Comparison of ENCODE assay signal across 1 cellular context in genomic region chr9:137411670-137412380, GRCh38.
TF ChIP-seq lines count a peak whose summit lies in the region.

No MANE protein-coding gene starts in this region.

TF ChIP-seq in K562, 482 proteins besides CTCF, POLR2A, EP300 and RAD21 (continued from another document):
- TF ChIP-seq USF1 (CRISPR knock-in tag; IDR thresholded peaks at IDR 0.05), result peak; percentile 43; the same call in 1 of the 2 replicates
- 0 out of 2 replicates have a peak, but pooled peaks have one; percentile 39 for TF ChIP-seq ZBTB17 (CRISPR knock-in tag; IDR thresholded peaks at IDR 0.05)
- peak; percentile 80; the same call in 1 of the 2 replicates for TF ChIP-seq ESRRA (IDR thresholded peaks at IDR 0.05; ENCODE audit: borderline replicate concordance, low read depth)
- peak in 1 of 2 experiments; percentile 11; a peak in 1 of 4 replicates for TF ChIP-seq HDAC1 (IDR thresholded peaks at IDR 0.05)
- TF ChIP-seq MEIS2 (IDR thresholded peaks at IDR 0.05; ENCODE audit: partially characterized antibody), result no peak
- no peak for TF ChIP-seq MBD2 (IDR thresholded peaks at IDR 0.05; ENCODE audit: borderline replicate concordance, low read depth)
- peak; percentile 40; the same call in 1 of the 2 replicates for TF ChIP-seq ZBTB33 (CRISPR knock-in tag; IDR thresholded peaks at IDR 0.05)
- TF ChIP-seq SP1 (CRISPR knock-in tag; IDR thresholded peaks at IDR 0.05), result 0 out of 2 replicates have a peak, but pooled peaks have one; percentile 27
- 0 out of 2 replicates have a peak, but pooled peaks have one; percentile 36 for TF ChIP-seq ZNF584 (CRISPR knock-in tag; IDR thresholded peaks at IDR 0.05; ENCODE audit: low read depth)
- peak; percentile 45; the same call in 1 of the 2 replicates for TF ChIP-seq SMARCA4 (IDR thresholded peaks at IDR 0.05)
- peak; percentile 9; the same call in 1 of the 2 replicates for TF ChIP-seq ZBTB34 (CRISPR knock-in tag; IDR thresholded peaks at IDR 0.05)
- TF ChIP-seq POLR2B (IDR thresholded peaks at IDR 0.05; ENCODE audit: low read depth, partially characterized antibody), result no peak
- TF ChIP-seq GABPB1 (CRISPR knock-in tag; IDR thresholded peaks at IDR 0.05), result 0 out of 2 replicates have a peak, but pooled peaks have one; percentile 50
- TF ChIP-seq RAD51 (IDR thresholded peaks at IDR 0.05; ENCODE audit: borderline replicate concordance, low read depth), result peak; percentile 41; the same call in 1 of the 2 replicates
- TF ChIP-seq ZNF24 (IDR thresholded peaks at IDR 0.05), result no peak
- TF ChIP-seq ZNF316 (IDR thresholded peaks at IDR 0.05), result no peak
- TF ChIP-seq ARID4B (CRISPR knock-in tag; IDR thresholded peaks at IDR 0.05), result no peak
- peak; percentile 81 for TF ChIP-seq VEZF1 (CRISPR knock-in tag; IDR thresholded peaks at IDR 0.05)
- TF ChIP-seq TFAP4 (CRISPR knock-in tag; IDR thresholded peaks at IDR 0.05; ENCODE audit: borderline replicate concordance), result peak; percentile 50; the same call in 1 of the 2 replicates
- TF ChIP-seq ETS1 (conservative IDR thresholded peaks at IDR 0.05; ENCODE audit: control insufficient read depth, low read depth, low read length), result peak; percentile 34; the same call in 1 of the 2 replicates
- TF ChIP-seq JUN (IDR thresholded peaks at IDR 0.05; ENCODE audit: borderline replicate concordance, low read depth, low read length), result 0 out of 2 replicates have a peak, but pooled peaks have one; percentile 46
- TF ChIP-seq JUN (CRISPR knock-in tag; IDR thresholded peaks at IDR 0.05; ENCODE audit: borderline replicate concordance), result no peak
- peak; percentile 63 for TF ChIP-seq EGR1 (conservative IDR thresholded peaks at IDR 0.05)
- peak; percentile 60; the same call in 1 of the 2 replicates for TF ChIP-seq SMARCE1 (IDR thresholded peaks at IDR 0.05)
- TF ChIP-seq MTA3 (IDR thresholded peaks at IDR 0.05; ENCODE audit: borderline replicate concordance), result peak; percentile 14; the same call in 1 of the 2 replicates
- TF ChIP-seq MAZ (CRISPR knock-in tag; conservative IDR thresholded peaks at IDR 0.05 in 1 of 2, IDR thresholded peaks at IDR 0.05 in 1 of 2), result peak; percentile 32 to 33; a peak in 2 of 4 replicates
- TF ChIP-seq ZNF740 (CRISPR knock-in tag; IDR thresholded peaks at IDR 0.05), result 0 out of 2 replicates have a peak, but pooled peaks have one; percentile 25
- no peak for TF ChIP-seq ZNF740 (tag; IDR thresholded peaks at IDR 0.05)
- peak; percentile 53; the same call in 1 of the 2 replicates for TF ChIP-seq ZBTB7A (IDR thresholded peaks at IDR 0.05; ENCODE audit: borderline replicate concordance, control insufficient read depth, low read depth, low read length)
- TF ChIP-seq CBFB (CRISPR knock-in tag; IDR thresholded peaks at IDR 0.05), result peak; percentile 79; the same call in 1 of the 2 replicates
- no peak for TF ChIP-seq TCF7 (IDR thresholded peaks at IDR 0.05; ENCODE audit: borderline replicate concordance)
- no peak for TF ChIP-seq ZNF699 (CRISPR knock-in tag; IDR thresholded peaks at IDR 0.05; ENCODE audit: insufficient replicate concordance)
- peak in 1 of 2 experiments; percentile 60; a peak in 1 of 4 replicates for TF ChIP-seq KDM1A (IDR thresholded peaks at IDR 0.05)
